8 cellular contexts compared by ENCODE assay signal in genomic region chr1:221708076-221708571, GRCh38. TPM values are rescaled to one million over a fixed set of nuclear protein-coding genes. Genes with fewer than 3 reads are reported as not detected.
A peak's percentile ranks its signal among the peaks of the same experiment; 100 is the strongest.
DNase-seq lines count a peak whose midpoint lies in the region; ATAC-seq, FAIRE-seq and TF ChIP-seq lines count a peak whose summit lies in the region.

No MANE protein-coding gene starts in this region.

- H4K20me1 ChIP-seq in hepatocyte (ENCODE audit: insufficient read depth, poor library complexity, severe bottlenecking), result no peaks in the 10 kb centered on the region

- no peak overlapping the region for H3K4me2 ChIP-seq in hepatocyte

- 75% methylated on average over 5 of the region's 5 CpGs for WGBS in hepatocyte (ENCODE audit: low lambda C conversion rate, missing lambda C conversion rate)

- no peaks in the 10 kb centered on the region for H3K79me2 ChIP-seq in hepatocyte

- no peaks in the 10 kb centered on the region for H3K36me3 ChIP-seq in hepatocyte (replicated peaks; ENCODE audit: insufficient read depth, low read depth)

- H3K9me2 ChIP-seq in hepatocyte (replicated peaks; ENCODE audit: insufficient read depth), result no peaks in the 10 kb centered on the region

- H3K27me3 ChIP-seq in hepatocyte, result no peaks in the 10 kb centered on the region

- DNase-seq in GM12891 (ENCODE audit: insufficient read length, low spot score) (peak; percentile 24), HUDEP-2 (lab: John Stamatoyannopoulos, UW; ENCODE audit: unreplicated experiment in 76 of 76) (peak in 53 of 76 experiments; percentile 1 to 87 (median 42)), hepatocyte (ENCODE audit: low spot score) (no peak), A172 (ENCODE audit: low spot score) (no peak), dedifferentiated amniotic fluid mesenchymal stem cell (ENCODE audit: extremely low spot score) (no peak)
- DNase-seq in activated CD4-positive, alpha-beta T cell treated with anti-CD3 and anti-CD28 coated beads, Interleukin-2, amount 50 U/mL, for 1 hour, result peak; percentile 16
- peak; percentile 69 for DNase-seq in stimulated activated CD8-positive, alpha-beta memory T cell treated with anti-CD3 and anti-CD28 coated beads, Interleukin-4, amount 100 ng/mL, for 48 hours

- FAIRE-seq in GM12891 (lab: Jason Lieb, UNC), result peak; percentile 93

- peak; percentile 56 for ATAC-seq in GM21381 (IDR thresholded peaks at IDR 0.05; ENCODE audit: unreplicated experiment)

- peak overlapping the region; percentile 55 for H3K27ac ChIP-seq in hepatocyte

- H3K9me3 ChIP-seq in hepatocyte (ENCODE audit: low read depth), result no peaks in the 10 kb centered on the region

- peaks cover 11% of the 10 kb centered on the region for H3K4me1 ChIP-seq in hepatocyte (ENCODE audit: insufficient read depth)

- no peak overlapping the region for H3K4me3 ChIP-seq in hepatocyte

- TF ChIP-seq CTCF in hepatocyte (IDR thresholded peaks at IDR 0.05; ENCODE audit: poor library complexity), result no peak

- H2AFZ ChIP-seq in hepatocyte, result no peak overlapping the region

- TF ChIP-seq POLR2A in GM12891 (IDR thresholded peaks at IDR 0.05; ENCODE audit: low read depth, low read length), result peak; percentile 58

TF ChIP-seq in GM12891, 5 proteins besides CTCF, POLR2A, EP300 and RAD21:
- TF ChIP-seq TAF1 (IDR thresholded peaks at IDR 0.05; ENCODE audit: low read depth, low read length), result no peak
- peak; percentile 70 for TF ChIP-seq SPI1 (IDR thresholded peaks at IDR 0.05; ENCODE audit: low read depth, low read length)
- 0 out of 2 replicates have a peak, but pooled peaks have one; percentile 20 for TF ChIP-seq POLR2AphosphoS5 (IDR thresholded peaks at IDR 0.05; ENCODE audit: low read depth, low read length)
- TF ChIP-seq PAX5 (IDR thresholded peaks at IDR 0.05; ENCODE audit: insufficient read depth, low read length, severe bottlenecking), result no peak

RNA-seq across cellular contexts. Expression of gene DUSP10, which starts 33.8 kb away (rescaled TPM):
- polyA plus RNA-seq in GM12891 (2012; ENCODE audit: low read depth, missing spikeins), result 21.9 TPM
- 16.5 and 17.6 TPM in 2 replicates for total RNA-seq in hepatocyte
- 13.1 and 14.9 TPM in 2 replicates for polyA plus RNA-seq in hepatocyte
- 29.0 and 43.7 TPM in 2 replicates for total RNA-seq in A172 (2014; rRNA removed; shearing (Covaris generic))

Comparison
In these comparisons a context has a peak if more than half of its experiments do, and no peak if none do; other contexts are left out.
1. DNase-seq: peak in GM12891 (single experiment), HUDEP-2 (53 of 76), activated CD4-positive, alpha-beta T cell treated with anti-CD3 and anti-CD28 coated beads, Interleukin-2, amount 50 U/mL, for 1 hour (single experiment) and stimulated activated CD8-positive, alpha-beta memory T cell treated with anti-CD3 and anti-CD28 coated beads, Interleukin-4, amount 100 ng/mL, for 48 hours (single experiment); none in hepatocyte (single experiment), A172 (single experiment) and dedifferentiated amniotic fluid mesenchymal stem cell (single experiment).